ENCODE assay signal across 10 cellular contexts in genomic region chr11:89673380-89673779, GRCh38. TPM values are rescaled to one million over a fixed set of nuclear protein-coding genes. Genes with fewer than 3 reads are reported as not detected.
"Had no signal": no experiment of that assay in that cellular context is flagged by ENCODE, and none has a peak within 500 bp of the region (broad histone marks: within the 10 kb centered on the region; RNA-seq: fewer than 3 reads in every experiment).

No MANE protein-coding gene starts in this region.

RNA-seq across cellular contexts. Expression of gene TRIM77, which starts 36.7 kb away (rescaled TPM):
- total RNA-seq: activated CD4-positive, alpha-beta memory T cell treated with anti-CD3 and anti-CD28 coated beads, Interleukin-2, amount 10 ng/mL, durations not matched to agents 7 days and 5 days; activated CD8-positive, alpha-beta memory T cell treated with anti-CD3 and anti-CD28 coated beads, Interleukin-2, amount 10 ng/mL, durations not matched to agents 7 days and 5 days; aorta; body of pancreas; breast epithelium; LHCN-M2; NCI-H460; OCI-LY7; PC-9; Right ventricle myocardium inferior had no signal
- polyA plus RNA-seq: aorta had no signal
